ENCODE assay signal across 1 cellular context in genomic region chr1:108107658-108108057, GRCh38.
TF ChIP-seq lines count a peak whose summit lies in the region.

No MANE protein-coding gene starts in this region.

TF ChIP-seq in GM12878, 131 proteins besides CTCF, POLR2A, EP300 and RAD21 (continued from another document):
- TF ChIP-seq BCL3 (IDR thresholded peaks at IDR 0.05; ENCODE audit: borderline replicate concordance, insufficient read depth, low read depth, low read length, poor library complexity, severe bottlenecking) = no peak
- TF ChIP-seq ZNF622 (IDR thresholded peaks at IDR 0.05) = no peak
- TF ChIP-seq SPI1 (IDR thresholded peaks at IDR 0.05; ENCODE audit: borderline replicate concordance, insufficient read depth, low read depth, low read length) = no peak
- TF ChIP-seq IKZF2 (IDR thresholded peaks at IDR 0.05) = no peak
- TF ChIP-seq POU2F2 (IDR thresholded peaks at IDR 0.05; ENCODE audit: borderline replicate concordance, low read depth, low read length) = no peak
- TF ChIP-seq SUZ12 (IDR thresholded peaks at IDR 0.05; ENCODE audit: unreplicated experiment) = no peak
- TF ChIP-seq KLF5 (IDR thresholded peaks at IDR 0.05; ENCODE audit: partially characterized antibody) = no peak
- no peak for TF ChIP-seq ATF2 (IDR thresholded peaks at IDR 0.05; ENCODE audit: low read length)
- no peak for TF ChIP-seq HDAC2 (IDR thresholded peaks at IDR 0.05)
